Comparison of ENCODE assay signal across 20 cellular contexts in the genomic region with DNA sequence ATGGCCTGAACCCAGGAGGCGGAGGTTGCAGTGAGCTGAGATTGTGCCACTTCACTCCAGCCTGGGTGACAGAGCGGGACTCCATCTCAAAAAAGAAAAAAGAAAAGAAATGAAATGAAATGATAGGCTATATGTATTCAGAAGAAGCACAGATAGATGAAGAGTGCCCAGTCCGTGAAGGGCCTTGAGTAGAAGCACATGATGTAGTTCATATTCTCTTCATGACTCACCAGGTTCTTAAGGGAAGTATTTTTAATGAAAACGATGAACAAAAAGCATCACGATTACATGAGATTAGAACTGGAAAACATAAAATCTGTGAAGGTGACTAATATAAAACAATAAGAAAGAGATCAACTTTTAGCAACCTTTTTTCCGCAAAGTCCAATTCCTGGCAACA. TPM values are rescaled to one million over a fixed set of nuclear protein-coding genes. Genes with fewer than 3 reads are reported as not detected.
DNase-seq lines count a peak whose midpoint lies in the region; ATAC-seq and TF ChIP-seq lines count a peak whose summit lies in the region.
"Had no signal": no experiment of that assay in that cellular context is flagged by ENCODE, and none has a peak within 500 bp of the region (broad histone marks: within the 10 kb centered on the region; RNA-seq: fewer than 3 reads in every experiment).

No MANE protein-coding gene starts in this region.

- peaks cover 45% of the 10 kb centered on the region for H3K4me1 Mint-ChIP-seq in chondrocyte (ENCODE audit: low read depth)
- H3K4me1 Mint-ChIP-seq: CD4-positive, alpha-beta memory T cell had no signal

- no peaks in the 10 kb centered on the region for H3K4me1 ChIP-seq in left lung
- H3K4me1 ChIP-seq: BLaER1 had no signal

- no peaks in the 10 kb centered on the region for H3K36me3 Mint-ChIP-seq in chondrocyte (ENCODE audit: low read depth)
- H3K36me3 Mint-ChIP-seq: CD4-positive, alpha-beta memory T cell had no signal

- H3K9me3 Mint-ChIP-seq in chondrocyte (ENCODE audit: low read depth), result no peaks in the 10 kb centered on the region
- H3K9me3 Mint-ChIP-seq: CD4-positive, alpha-beta memory T cell had no signal

- H3K4me3 Mint-ChIP-seq in chondrocyte (ENCODE audit: unreplicated experiment), result no peak overlapping the region
- H3K4me3 Mint-ChIP-seq: CD4-positive, alpha-beta memory T cell had no signal

- no peaks in the 10 kb centered on the region for H3K27me3 Mint-ChIP-seq in chondrocyte (ENCODE audit: low read depth)

- H3K36me3 ChIP-seq in left lung, result no peaks in the 10 kb centered on the region
- H3K36me3 ChIP-seq: BLaER1 had no signal

- TF ChIP-seq CTCF in chondrocyte (IDR thresholded peaks at IDR 0.05) (no peak), left lung (IDR thresholded peaks at IDR 0.05) (no peak)

- ATAC-seq in left lung (peak; percentile 19), HG03432 (IDR thresholded peaks at IDR 0.05; ENCODE audit: unreplicated experiment) (no peak)
- ATAC-seq: A549, SK-N-SH treated with all-trans-retinoic acid at 6 μM for 48 hours had no signal

- H3K27ac Mint-ChIP-seq in chondrocyte (ENCODE audit: unreplicated experiment), result peak overlapping the region; percentile 90
- H3K27ac Mint-ChIP-seq: CD4-positive, alpha-beta memory T cell had no signal

- H3K27ac ChIP-seq in left lung, result no peak overlapping the region
- H3K27ac ChIP-seq: A549, BLaER1, KMS-11 had no signal

- H3K27me3 ChIP-seq in left lung, result no peaks in the 10 kb centered on the region
- H3K27me3 ChIP-seq: BLaER1 had no signal

- no peak overlapping the region for H3K4me3 ChIP-seq in left lung
- H3K4me3 ChIP-seq: A549, BLaER1 had no signal

- DNase-seq in EH (ENCODE audit: low read depth) (peak; percentile 71), RPMI7951 (ENCODE audit: low read depth) (peak; percentile 27), chondrocyte (ENCODE audit: low spot score) (no peak), left lung (no peak), DMS 273 treated with DMSO at 0.1 percent for 48 hours (lab: John Stamatoyannopoulos, UW) (no peak), NCI-H82 (lab: John Stamatoyannopoulos, UW) (no peak), HK-2 (ENCODE audit: unreplicated experiment) (no peak)
- DNase-seq: CD4-positive, alpha-beta memory T cell; GOT3; NCI-H1417 treated with DMSO at 0.1 percent for 48 hours; NCI-H187 treated with DMSO at 0.1 percent for 48 hours; NCI-H2227 treated with DMSO at 0.1 percent for 48 hours; NCI-H510A treated with DMSO at 0.1 percent for 48 hours; RPMI8226; SHP77 treated with DMSO at 0.1 percent for 48 hours had no signal

- H3K9me3 ChIP-seq in left lung, result no peaks in the 10 kb centered on the region
- H3K9me3 ChIP-seq: A549, BLaER1 had no signal

- intact Hi-C loops in left lung (cut with DNase I), result no loop called here

RNA-seq across cellular contexts. Expression of a gene that starts 29.8 kb away (rescaled TPM):
- total RNA-seq in RPMI7951 (2014; rRNA removed; shearing (Covaris generic)), result 16.8 and 17.4 TPM in 2 replicates
- total RNA-seq in chondrocyte, result 24.1 to 52.8 TPM (median 48.0 TPM) in 3 replicates
- total RNA-seq in left lung, result 10 to 100 TPM; 17.4 to 22.8 TPM

Comparison
In these comparisons a context has a peak if more than half of its experiments do, and no peak if none do; other contexts are left out.
1. DNase-seq: peak in EH (single experiment) and RPMI7951 (single experiment); none in chondrocyte (single experiment), left lung (0 of 2), DMS 273 treated with DMSO at 0.1 percent for 48 hours (single experiment), NCI-H82 (single experiment) and HK-2 (single experiment).